ENCODE assay signal across 8 cellular contexts in genomic region chr12:57611116-57611809, GRCh38. TPM values are rescaled to one million over a fixed set of nuclear protein-coding genes. Genes with fewer than 3 reads are reported as not detected.
A peak's percentile ranks its signal among the peaks of the same experiment; 100 is the strongest.
DNase-seq lines count a peak whose midpoint lies in the region; TF ChIP-seq lines count a peak whose summit lies in the region.

Gene ARHGEF25 (plus strand): TSS chr12:57611435. CDS start chr12:57611895, 460 bp downstream.

- H3K4me1 ChIP-seq in iPS-20b (ENCODE audit: insufficient read depth, low read length) (peaks cover 8% of the 10 kb centered on the region; the same call in 1 of the 2 replicates), skeletal muscle satellite cell (ENCODE audit: control insufficient read depth, insufficient read depth, low read length) (peaks cover 5% of the 10 kb centered on the region)

- H3K27ac ChIP-seq in iPS-20b (ENCODE audit: low read length) = no peak within 1 kb of the TSS

- no peak within 1 kb of the TSS for H3K27ac Mint-ChIP-seq in MCF 10A (ENCODE audit: low read depth, unreplicated experiment)

- peak within 1 kb of the TSS; percentile 38 for H3K4me3 Mint-ChIP-seq in MCF 10A (ENCODE audit: unreplicated experiment)

- H3K4me3 ChIP-seq in iPS-20b (ENCODE audit: low read length) (peak within 1 kb of the TSS; percentile 78), skeletal muscle satellite cell (ENCODE audit: low read length) (peak within 1 kb of the TSS; percentile 76)

- H3K9ac ChIP-seq in iPS-20b (ENCODE audit: low read depth, low read length) (peak within 1 kb of the TSS; percentile 65; the same call in 1 of the 2 replicates), skeletal muscle satellite cell (ENCODE audit: low read depth, low read length) (peak within 1 kb of the TSS; percentile 83)

- POLR2A ChIA-PET in MCF 10A (lab: Yijun Ruan, JAX) = no interaction called here

- peaks cover 57% of the 10 kb centered on the region for H3K27me3 ChIP-seq in iPS-20b (ENCODE audit: insufficient read depth, low read length)
- H3K27me3 ChIP-seq in skeletal muscle satellite cell (ENCODE audit: control insufficient read depth, insufficient read depth, low read length) = peaks cover 13% of the 10 kb centered on the region

- TF ChIP-seq CTCF in MCF 10A (IDR thresholded peaks at IDR 0.05; ENCODE audit: unreplicated experiment) = no peak

- CTCF ChIA-PET in MCF 10A (lab: Yijun Ruan, JAX) = interaction anchor here (0.6 to 0.7 kb wide), 2 partner anchors 22 to 111 kb away, joined by 3 read pairs; partner anchors contain the start of gene B4GALNT1

- no peaks in the 10 kb centered on the region for H3K4me1 Mint-ChIP-seq in MCF 10A (ENCODE audit: insufficient read depth, unreplicated experiment)

- no TSS peak for BruUV-seq in MCF 10A (replicated peaks; lab: Mats Ljungman, UMichigan)

- H3K27me3 Mint-ChIP-seq in MCF 10A (ENCODE audit: insufficient read depth, unreplicated experiment) = peaks cover 12% of the 10 kb centered on the region

- DNase-seq in NCI-H1417 (lab: John Stamatoyannopoulos, UW) (peak; percentile 50 to 88 (median 86)), NCI-H1417 treated with DMSO at 0.1 percent for 48 hours (lab: John Stamatoyannopoulos, UW) (no peak), HuH-7.5 (ENCODE audit: low spot score) (peak; percentile 92), T-helper 1 cell (peak in 3 of 5 donors; percentile 26 to 41 (median 36)), MCF 10A (ENCODE audit: unreplicated experiment) (no peak), middle frontal gyrus (ENCODE audit: extremely low spot score, low spot score) (no peak)

- H3K36me3 ChIP-seq in iPS-20b (ENCODE audit: insufficient read depth, low read depth, low read length) (peaks cover 13% of the 10 kb centered on the region; the same call in 1 of the 2 replicates), skeletal muscle satellite cell (ENCODE audit: insufficient read depth, low read length) (no peaks in the 10 kb centered on the region)

- no peaks in the 10 kb centered on the region for H3K9me3 Mint-ChIP-seq in MCF 10A (ENCODE audit: unreplicated experiment)

- intact Hi-C loops in MCF 10A (cut with micrococcal nuclease) = no loop called here

- H3K9me3 ChIP-seq in iPS-20b (ENCODE audit: insufficient read depth, low read depth, low read length) (no peaks in the 10 kb centered on the region), skeletal muscle satellite cell (replicated peaks; ENCODE audit: low read length) (no peaks in the 10 kb centered on the region)

- peak within 1 kb of the TSS; percentile 95 for H3K4me2 ChIP-seq in skeletal muscle satellite cell (ENCODE audit: low read length)

- H3K36me3 Mint-ChIP-seq in MCF 10A (ENCODE audit: insufficient read depth, unreplicated experiment) = no peaks in the 10 kb centered on the region

RNA-seq across cellular contexts. Expression of gene ARHGEF25, which starts in this region (rescaled TPM):
- 0.37 and 0.83 TPM in 2 replicates for total RNA-seq in MCF 10A (2022)
- total RNA-seq in skeletal muscle satellite cell (2012; rRNA removed) = 1.5 TPM in 2 replicates

Comparison
In these comparisons a context has a peak if more than half of its experiments do, and no peak if none do; other contexts are left out.
1. DNase-seq: peak in NCI-H1417 (3 of 3), HuH-7.5 (single experiment) and T-helper 1 cell (3 of 5); none in NCI-H1417 treated with DMSO at 0.1 percent for 48 hours (single experiment), MCF 10A (single experiment) and middle frontal gyrus (single experiment).